ENCODE assay signal across 18 cellular contexts in genomic region chr12:107845980-107846659, GRCh38.
DNase-seq lines count a peak whose midpoint lies in the region; ATAC-seq and TF ChIP-seq lines count a peak whose summit lies in the region.
"Had no signal": no experiment of that assay in that cellular context is flagged by ENCODE, and none has a peak within 500 bp of the region (broad histone marks: within the 10 kb centered on the region; RNA-seq: fewer than 3 reads in every experiment).

No MANE protein-coding gene starts in this region.

- BruUV-seq in HCT116 (replicated peaks; lab: Mats Ljungman, UMichigan), result no TSS peak

- no peak overlapping the region for H3K4me2 ChIP-seq in HCT116 (ENCODE audit: low read length)
- no peak overlapping the region for H3K4me2 ChIP-seq in neural progenitor cell
- H3K4me2 ChIP-seq: hepatocyte had no signal

- peaks cover 5% of the 10 kb centered on the region; the same call in 1 of the 2 replicates for H3K27me3 ChIP-seq in HCT116 (ENCODE audit: insufficient read depth, low read length)
- H3K27me3 ChIP-seq in neural progenitor cell, result peaks cover 95% of the 10 kb centered on the region
- H3K27me3 ChIP-seq in naive thymus-derived CD4-positive, alpha-beta T cell (ENCODE audit: control insufficient read depth in 2 of 2, insufficient read depth in 2 of 2, low read length in 2 of 2), result peaks cover 4 to 15% of the 10 kb centered on the region in 2 donors
- H3K27me3 ChIP-seq in suprapubic skin, result peaks cover 75% of the 10 kb centered on the region

- H3K27me3 Mint-ChIP-seq in neural progenitor cell (ENCODE audit: insufficient read depth, low read depth) (peaks cover 57% of the 10 kb centered on the region), natural killer cell (ENCODE audit: low read depth in 2 of 2) (peaks cover 50 to 60% of the 10 kb centered on the region in 2 donors)
- peaks cover 52 to 63% (median 60%) of the 10 kb centered on the region in 5 donors for H3K27me3 Mint-ChIP-seq in naive thymus-derived CD4-positive, alpha-beta T cell

- peaks cover 11% of the 10 kb centered on the region for H3F3A ChIP-seq in neural progenitor cell (ENCODE audit: low read depth)

- H3K9me2 ChIP-seq in HCT116 (ENCODE audit: insufficient read depth), result no peaks in the 10 kb centered on the region

- TF ChIP-seq RAD21 in HCT116 (IDR thresholded peaks at IDR 0.05; ENCODE audit: low read depth), result no peak

- H3K4me3 ChIP-seq in HCT116 (replicated peaks in 1 of 2; ENCODE audit: low read depth in 1 of 2, low read length in 2 of 2), result no peak overlapping the region
- H3K4me3 ChIP-seq in neural progenitor cell, result no peak overlapping the region
- H3K4me3 ChIP-seq in naive thymus-derived CD4-positive, alpha-beta T cell (ENCODE audit: low read length), result no peak overlapping the region
- H3K4me3 ChIP-seq in suprapubic skin, result no peak overlapping the region
- H3K4me3 ChIP-seq: hepatocyte had no signal

- 39% methylated on average over 8 of the region's 17 CpGs for WGBS in suprapubic skin

- no peaks in the 10 kb centered on the region for H3K79me2 ChIP-seq in HCT116 (ENCODE audit: insufficient read depth, low read length)
- no peaks in the 10 kb centered on the region for H3K79me2 ChIP-seq in neural progenitor cell (ENCODE audit: low read depth)
- H3K79me2 ChIP-seq: hepatocyte had no signal

- POLR2A ChIA-PET in HCT116 (lab: Charles Lee), result no interaction called here
- POLR2A ChIA-PET in naive thymus-derived CD4-positive, alpha-beta T cell (lab: Charles Lee), result no interaction called here

- no peak for TF ChIP-seq EP300 in suprapubic skin (IDR thresholded peaks at IDR 0.05)

- H3K9ac ChIP-seq in HCT116 (ENCODE audit: low read length) (no peak overlapping the region), neural progenitor cell (no peak overlapping the region)

- H3K4me1 Mint-ChIP-seq in neural progenitor cell, result peaks cover 3% of the 10 kb centered on the region
- H3K4me1 Mint-ChIP-seq in natural killer cell, result no peaks in the 10 kb centered on the region
- H3K4me1 Mint-ChIP-seq in naive thymus-derived CD4-positive, alpha-beta T cell, result peaks cover 0 to 4% (median 2%) of the 10 kb centered on the region in 7 donors
- H3K4me1 Mint-ChIP-seq: central memory CD8-positive, alpha-beta T cell had no signal

- H3K27ac Mint-ChIP-seq in neural progenitor cell (no peak overlapping the region), natural killer cell (no peak overlapping the region)
- H3K27ac Mint-ChIP-seq in naive thymus-derived CD4-positive, alpha-beta T cell, result no peak overlapping the region
- H3K27ac Mint-ChIP-seq: activated B cell treated with CpG ODN at 0.5 μM for 24 hours; activated CD4-positive, alpha-beta memory T cell treated with anti-CD3 and anti-CD28 coated beads, Interleukin-2, amount 10 ng/mL, durations not matched to agents 7 days and 5 days; natural killer cell treated with Interleukin-12 subunit alpha and Interleukin-12 subunit beta and Interleukin-15 and Interleukin-18, amount 100 ng/mL, for 72 hours had no signal

- TF ChIP-seq POLR2A in HCT116 (IDR thresholded peaks at IDR 0.05; ENCODE audit: borderline replicate concordance, extremely low read depth, insufficient read depth, insufficient read length) (no peak), suprapubic skin (IDR thresholded peaks at IDR 0.05) (no peak)

- H3K36me3 ChIP-seq in HCT116 (ENCODE audit: control insufficient read depth in 1 of 2, insufficient read depth in 2 of 2, low read length in 2 of 2), result no peaks in the 10 kb centered on the region
- H3K36me3 ChIP-seq in neural progenitor cell, result no peaks in the 10 kb centered on the region
- H3K36me3 ChIP-seq in naive thymus-derived CD4-positive, alpha-beta T cell (ENCODE audit: control insufficient read depth in 2 of 3, insufficient read depth in 3 of 3, low read length in 3 of 3), result no peaks in the 10 kb centered on the region
- no peaks in the 10 kb centered on the region for H3K36me3 ChIP-seq in suprapubic skin

- H2AFZ ChIP-seq in HCT116 (ENCODE audit: low read depth, low read length, poor library complexity, severe bottlenecking) (no peak overlapping the region), neural progenitor cell (replicated peaks) (no peak overlapping the region)
- H2AFZ ChIP-seq: hepatocyte had no signal

- DNase-seq in HCT116 (ENCODE audit: low read depth, low spot score), result no peak
- DNase-seq in NCI-H2227 treated with DMSO at 0.1 percent for 48 hours (lab: John Stamatoyannopoulos, UW), result peak; percentile 3
- DNase-seq in ecto neural progenitor cell (ENCODE audit: low spot score), result peak; percentile 55
- no peak for DNase-seq in neural progenitor cell (ENCODE audit: low spot score)
- no peak for DNase-seq in natural killer cell
- no peak for DNase-seq in sciatic nerve (ENCODE audit: low spot score)
- DNase-seq in naive thymus-derived CD4-positive, alpha-beta T cell, result no peak
- no peak for DNase-seq in suprapubic skin (ENCODE audit: low spot score in 2 of 2)
- DNase-seq: activated B cell treated with CpG ODN at 0.5 μM for 24 hours; activated CD4-positive, alpha-beta memory T cell treated with anti-CD3 and anti-CD28 coated beads, Interleukin-2, amount 10 ng/mL, durations not matched to agents 7 days and 5 days; activated naive CD4-positive, alpha-beta T cell; effector CD8-positive, alpha-beta T cell; mesenchymal stem cell; stimulated activated CD4-positive, alpha-beta T cell treated with anti-CD3 and anti-CD28 coated beads, Interleukin-4, amount 100 ng/mL, for 4 hours; T-helper 2 cell had no signal

- peak; percentile 47 for ATAC-seq in HCT116
- ATAC-seq in natural killer cell, result no peak
- ATAC-seq in sciatic nerve, result no peak
- no peak for ATAC-seq in naive thymus-derived CD4-positive, alpha-beta T cell
- ATAC-seq: natural killer cell treated with Interleukin-12 subunit alpha and Interleukin-12 subunit beta and Interleukin-15 and Interleukin-18, amount 100 ng/mL, for 72 hours had no signal

- CTCF ChIA-PET in HCT116 (lab: Charles Lee), result no interaction called here
- CTCF ChIA-PET in naive thymus-derived CD4-positive, alpha-beta T cell (lab: Charles Lee), result interaction anchor here (0.6 kb wide), 1 partner anchor 22 kb away, joined by 3 read pairs; no protein-coding TSS in a partner anchor

- H3K9me3 ChIP-seq in HCT116 (ENCODE audit: control insufficient read depth in 1 of 2, insufficient read depth in 1 of 2, low read depth in 1 of 2, low read length in 2 of 2), result no peaks in the 10 kb centered on the region
- no peaks in the 10 kb centered on the region for H3K9me3 ChIP-seq in neural progenitor cell (ENCODE audit: low read depth)
- H3K9me3 ChIP-seq in naive thymus-derived CD4-positive, alpha-beta T cell (ENCODE audit: control insufficient read depth in 2 of 3, low read length in 3 of 3), result no peaks in the 10 kb centered on the region
- H3K9me3 ChIP-seq in suprapubic skin, result no peaks in the 10 kb centered on the region

- no peaks in the 10 kb centered on the region for H3K36me3 Mint-ChIP-seq in neural progenitor cell
- no peaks in the 10 kb centered on the region for H3K36me3 Mint-ChIP-seq in natural killer cell
- H3K36me3 Mint-ChIP-seq in naive thymus-derived CD4-positive, alpha-beta T cell, result no peaks in the 10 kb centered on the region
- H3K36me3 Mint-ChIP-seq: natural killer cell treated with Interleukin-12 subunit alpha and Interleukin-12 subunit beta and Interleukin-15 and Interleukin-18, amount 100 ng/mL, for 72 hours had no signal

- H3K4me3 Mint-ChIP-seq in neural progenitor cell (peak overlapping the region; percentile 72), natural killer cell (no peak overlapping the region)
- no peak overlapping the region for H3K4me3 Mint-ChIP-seq in naive thymus-derived CD4-positive, alpha-beta T cell
- H3K4me3 Mint-ChIP-seq: activated B cell treated with CpG ODN at 0.5 μM for 24 hours; activated CD4-positive, alpha-beta memory T cell treated with anti-CD3 and anti-CD28 coated beads, Interleukin-2, amount 10 ng/mL, durations not matched to agents 7 days and 5 days; central memory CD8-positive, alpha-beta T cell; natural killer cell treated with Interleukin-12 subunit alpha and Interleukin-12 subunit beta and Interleukin-15 and Interleukin-18, amount 100 ng/mL, for 72 hours had no signal

- H3K27ac ChIP-seq in HCT116 (ENCODE audit: low read depth, low read length) (no peak overlapping the region), neural progenitor cell (no peak overlapping the region), suprapubic skin (no peak overlapping the region)
- no peak overlapping the region for H3K27ac ChIP-seq in naive thymus-derived CD4-positive, alpha-beta T cell (ENCODE audit: low read depth, low read length)
- H3K27ac ChIP-seq: hepatocyte had no signal

- no peak for TF ChIP-seq CTCF in HCT116 (IDR thresholded peaks at IDR 0.05 in 2 of 3, conservative IDR thresholded peaks at IDR 0.05 in 1 of 3; ENCODE audit: borderline replicate concordance in 1 of 3, insufficient read depth in 1 of 3, low read depth in 2 of 3, low read length in 2 of 3)
- TF ChIP-seq CTCF in neural progenitor cell (IDR thresholded peaks at IDR 0.05), result no peak
- TF ChIP-seq CTCF in natural killer cell (IDR thresholded peaks at IDR 0.05), result no peak
- TF ChIP-seq CTCF in suprapubic skin (IDR thresholded peaks at IDR 0.05), result no peak

- RAD21 ChIA-PET in HCT116 (lab: Charles Lee; ENCODE audit: low non-redundant PET in 1 of 2, low total read pairs in 2 of 2, uncharacterized antibody in 2 of 2, unreplicated experiment in 2 of 2), result no interaction called here

- H3K9me3 Mint-ChIP-seq in neural progenitor cell (peaks cover 6% of the 10 kb centered on the region), natural killer cell (no peaks in the 10 kb centered on the region)
- H3K9me3 Mint-ChIP-seq in naive thymus-derived CD4-positive, alpha-beta T cell, result peaks cover 0 to 2% (median 0%) of the 10 kb centered on the region in 11 donors
- H3K9me3 Mint-ChIP-seq: activated B cell treated with CpG ODN at 0.5 μM for 24 hours; activated CD4-positive, alpha-beta memory T cell treated with anti-CD3 and anti-CD28 coated beads, Interleukin-2, amount 10 ng/mL, durations not matched to agents 7 days and 5 days; central memory CD8-positive, alpha-beta T cell; natural killer cell treated with Interleukin-12 subunit alpha and Interleukin-12 subunit beta and Interleukin-15 and Interleukin-18, amount 100 ng/mL, for 72 hours had no signal

- H3K4me1 ChIP-seq in HCT116 (ENCODE audit: control insufficient read depth in 1 of 2, insufficient read depth in 2 of 2, low read length in 2 of 2) (peaks cover 0 to 7% of the 10 kb centered on the region in 2 experiments; a peak in 2 of 4 replicates), neural progenitor cell (peaks cover 8% of the 10 kb centered on the region), suprapubic skin (peaks cover 44% of the 10 kb centered on the region)
- no peaks in the 10 kb centered on the region for H3K4me1 ChIP-seq in naive thymus-derived CD4-positive, alpha-beta T cell (ENCODE audit: control insufficient read depth in 2 of 2, insufficient read depth in 2 of 2, low read length in 2 of 2)

- no peaks in the 10 kb centered on the region for H4K20me1 ChIP-seq in HCT116 (ENCODE audit: insufficient read depth)
- H4K20me1 ChIP-seq in neural progenitor cell (ENCODE audit: low read depth), result peaks cover 12% of the 10 kb centered on the region

- intact Hi-C loops in HCT116 (cut with micrococcal nuclease), result no loop called here
- intact Hi-C loops in natural killer cell (cut with micrococcal nuclease), result no loop called here
- intact Hi-C loops in sciatic nerve (cut with DNase I), result no loop called here
- intact Hi-C loops in naive thymus-derived CD4-positive, alpha-beta T cell (cut with micrococcal nuclease), result no loop called here

Comparison
In these comparisons a context has a peak if more than half of its experiments do, and no peak if none do; other contexts are left out.
1. DNase-seq: peak in NCI-H2227 treated with DMSO at 0.1 percent for 48 hours (single experiment) and ecto neural progenitor cell (single experiment); none in HCT116 (single experiment), neural progenitor cell (single experiment), natural killer cell (single experiment), sciatic nerve (single experiment), naive thymus-derived CD4-positive, alpha-beta T cell (0 of 9) and suprapubic skin (0 of 2).